In the genomic region with DNA sequence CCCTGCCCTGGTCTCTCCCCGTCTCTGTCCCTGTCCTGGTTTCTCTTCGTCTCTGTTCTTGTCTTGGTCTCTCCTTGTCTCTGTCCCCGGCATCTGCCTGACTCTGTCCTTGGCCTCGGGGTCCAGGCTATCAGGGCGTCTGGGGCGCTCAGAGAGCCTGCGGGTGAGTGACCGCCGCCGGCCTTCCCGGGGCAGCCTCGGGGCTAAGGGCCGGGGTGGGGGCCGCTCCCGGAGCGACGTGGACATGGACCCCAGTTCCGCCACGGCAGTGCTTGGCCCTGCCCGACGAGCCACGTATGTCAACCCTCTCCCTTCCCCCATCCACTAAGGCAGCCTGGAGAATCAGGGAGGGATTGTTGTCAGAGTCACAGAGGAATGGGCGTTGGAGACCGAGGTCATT, we compare ENCODE assay signal across 29 cellular contexts. TPM values are rescaled to one million over a fixed set of nuclear protein-coding genes. Genes with fewer than 3 reads are reported as not detected.
DNase-seq lines count a peak whose midpoint lies in the region; ATAC-seq, FAIRE-seq and TF ChIP-seq lines count a peak whose summit lies in the region.
"Had no signal": no experiment of that assay in that cellular context is flagged by ENCODE, and none has a peak within 500 bp of the region (broad histone marks: within the 10 kb centered on the region; RNA-seq: fewer than 3 reads in every experiment).

No MANE protein-coding gene starts in this region.

- H3K4me2 ChIP-seq in K562 (ENCODE audit: insufficient read depth, low read length) (no peak overlapping the region), parathyroid adenoma (ENCODE audit: low read length) (no peak overlapping the region)
- H3K4me2 ChIP-seq: SK-N-SH had no signal

- TF ChIP-seq RAD21 in K562 (CRISPR knock-in tag; conservative IDR thresholded peaks at IDR 0.05 in 1 of 2, IDR thresholded peaks at IDR 0.05 in 1 of 2) = no peak

- H3K27ac ChIP-seq in Panc1 (ENCODE audit: low read length) (no peak overlapping the region), K562 (ENCODE audit: extremely low read depth, low read depth, low read length) (no peak overlapping the region), parathyroid adenoma (peak overlapping the region; percentile 65)
- H3K27ac ChIP-seq: C4-2B, heart right ventricle, skin epidermis, thyroid gland, VCaP had no signal

- BruUV-seq in Panc1 (replicated peaks; lab: Mats Ljungman, UMichigan) (TSS peak; percentile 70), K562 (replicated peaks; lab: Mats Ljungman, UMichigan) (no TSS peak)

- TF ChIP-seq CTCF in Panc1 (IDR thresholded peaks at IDR 0.05) (no peak), K562 (IDR thresholded peaks at IDR 0.05 in 2 of 3, conservative IDR thresholded peaks at IDR 0.05 in 1 of 3; ENCODE audit: insufficient read depth in 2 of 3, low read depth in 1 of 3, low read length in 3 of 3) (no peak), parathyroid adenoma (IDR thresholded peaks at IDR 0.05) (no peak)

- H3K9me3 ChIP-seq in Panc1 (ENCODE audit: control insufficient read depth, insufficient read depth, low read depth, low read length) = no peaks in the 10 kb centered on the region
- H3K9me3 ChIP-seq in K562 (replicated peaks; ENCODE audit: control insufficient read depth, insufficient read depth, low read depth, low read length) = no peaks in the 10 kb centered on the region
- H3K9me3 ChIP-seq in parathyroid adenoma (ENCODE audit: control insufficient read depth, low read length) = no peaks in the 10 kb centered on the region
- H3K9me3 ChIP-seq: heart right ventricle, SK-N-SH, thyroid gland had no signal

- H4K20me1 ChIP-seq in K562 (replicated peaks; ENCODE audit: control insufficient read depth, insufficient read depth, low read length) = no peaks in the 10 kb centered on the region

- H3K36me3 ChIP-seq in Panc1 (ENCODE audit: control insufficient read depth, insufficient read depth, low read length) (no peaks in the 10 kb centered on the region; the same call in 1 of the 2 replicates), K562 (ENCODE audit: control insufficient read depth, insufficient read depth, low read length) (peaks cover 79% of the 10 kb centered on the region), parathyroid adenoma (ENCODE audit: control insufficient read depth, insufficient read depth, low read length) (no peaks in the 10 kb centered on the region)

- no peak for TF ChIP-seq POLR2A in K562 (conservative IDR thresholded peaks at IDR 0.05)

- no peak for TF ChIP-seq EP300 in K562 (IDR thresholded peaks at IDR 0.05; ENCODE audit: low read length)

- in situ Hi-C loops in Panc1 (cut with HindIII; ENCODE audit: low pct_unique_long_range_greater_than_20kb, low sequenced_read_pairs) (no loop called here), K562 (cut with MboI) (no loop called here)

- no peaks in the 10 kb centered on the region for H3K9me1 ChIP-seq in K562 (ENCODE audit: control insufficient read depth, insufficient read depth, low read length)

- H3K4me3 Mint-ChIP-seq in activated naive CD4-positive, alpha-beta T cell treated with anti-CD3 and anti-CD28 coated beads, Interleukin-2, amount 10 ng/mL, durations not matched to agents 7 days and 5 days = no peak overlapping the region
- H3K4me3 Mint-ChIP-seq: central memory CD8-positive, alpha-beta T cell; T-helper 2 cell treated with Interferon-gamma antibody and Interleukin-4, amounts not matched to agents 5 μg/mL and 100 μg/mL, for 36 hours had no signal

- no peaks in the 10 kb centered on the region; the same call in 1 of the 2 replicates for H3K4me1 ChIP-seq in Panc1 (ENCODE audit: control insufficient read depth, insufficient read depth, low read length)
- peaks cover 0 to 21% of the 10 kb centered on the region in 2 experiments; a peak in 2 of 5 replicates for H3K4me1 ChIP-seq in K562 (replicated peaks in 1 of 2; ENCODE audit: control insufficient read depth in 2 of 2, insufficient read depth in 2 of 2, low read length in 2 of 2)
- H3K4me1 ChIP-seq in parathyroid adenoma = peaks cover 33% of the 10 kb centered on the region
- H3K4me1 ChIP-seq: thyroid gland had no signal

- H2AFZ ChIP-seq in K562 (ENCODE audit: low read depth, low read length) = no peak overlapping the region
- no peak overlapping the region for H2AFZ ChIP-seq in parathyroid adenoma

- peak overlapping the region; percentile 58 for H3K27ac Mint-ChIP-seq in activated naive CD4-positive, alpha-beta T cell treated with anti-CD3 and anti-CD28 coated beads, Interleukin-2, amount 10 ng/mL, durations not matched to agents 7 days and 5 days
- H3K27ac Mint-ChIP-seq: T-helper 2 cell treated with Interferon-gamma antibody and Interleukin-4, amounts not matched to agents 5 μg/mL and 100 μg/mL, for 36 hours had no signal

- H3K4me1 Mint-ChIP-seq in activated naive CD4-positive, alpha-beta T cell treated with anti-CD3 and anti-CD28 coated beads, Interleukin-2, amount 10 ng/mL, durations not matched to agents 7 days and 5 days = peaks cover 29% of the 10 kb centered on the region

- H3K9ac ChIP-seq in K562 (ENCODE audit: insufficient read depth in 1 of 2, low read depth in 2 of 2, low read length in 2 of 2) = peak overlapping the region in 1 of 2 experiments; percentile 71; a peak in 2 of 4 replicates
- no peak overlapping the region for H3K9ac ChIP-seq in parathyroid adenoma
- H3K9ac ChIP-seq: SK-N-SH had no signal

- WGBS in K562 (ENCODE audit: insufficient coverage, low coverage, missing lambda C conversion rate) = 79% methylated on average over 8 of the region's 24 CpGs

- H3K79me2 ChIP-seq in K562 (ENCODE audit: control insufficient read depth, insufficient read depth, low read length) (no peaks in the 10 kb centered on the region), parathyroid adenoma (no peaks in the 10 kb centered on the region)

- DNase-seq in activated naive CD4-positive, alpha-beta T cell treated with anti-CD3 and anti-CD28 coated beads, Interleukin-2, amount 10 ng/mL, durations not matched to agents 7 days and 5 days = no peak
- no peak for DNase-seq in activated naive CD4-positive, alpha-beta T cell treated with anti-CD3 and anti-CD28 coated beads, Interleukin-2, amount 50 U/mL, for 16 hours
- DNase-seq in Panc1 (ENCODE audit: low read depth, low spot score) (no peak), K562 (ENCODE audit: extremely low read depth in 1 of 4, low spot score in 3 of 4) (peak in 1 of 4 experiments; percentile 12), CD1c-positive myeloid dendritic cell (ENCODE audit: extremely low spot score) (no peak), NCI-H69 (lab: John Stamatoyannopoulos, UW) (no peak), C1 segment of cervical spinal cord (lab: John Stamatoyannopoulos, UW) (no peak)
- DNase-seq: activated effector memory CD4-positive, alpha-beta T cell treated with Interleukin-2 at 50 U/mL for 16 hours; foreskin fibroblast; GF-D8; heart right ventricle; KBM-7; MM.1S; NCI-H1436; NCI-H524; SK-N-SH; stimulated activated CD4-positive, alpha-beta T cell treated with anti-CD3 and anti-CD28 coated beads, Interleukin-2, amount 100 ng/mL, for 24 hours; stimulated activated naive CD4-positive, alpha-beta T cell treated with Interleukin-2 at 50 U/mL for 16 hours; thyroid gland had no signal

- H3K9me3 Mint-ChIP-seq in activated naive CD4-positive, alpha-beta T cell treated with anti-CD3 and anti-CD28 coated beads, Interleukin-2, amount 10 ng/mL, durations not matched to agents 7 days and 5 days = no peaks in the 10 kb centered on the region
- H3K9me3 Mint-ChIP-seq: central memory CD8-positive, alpha-beta T cell; T-helper 2 cell treated with Interferon-gamma antibody and Interleukin-4, amounts not matched to agents 5 μg/mL and 100 μg/mL, for 36 hours had no signal

- peaks cover 61% of the 10 kb centered on the region for H3K36me3 Mint-ChIP-seq in activated naive CD4-positive, alpha-beta T cell treated with anti-CD3 and anti-CD28 coated beads, Interleukin-2, amount 10 ng/mL, durations not matched to agents 7 days and 5 days

- POLR2A ChIA-PET in Panc1 (lab: Charles Lee) (no interaction called here), K562 (lab: Yijun Ruan, JAX) (no interaction called here)

- FAIRE-seq in K562 (lab: Jason Lieb, UNC) = no peak
- FAIRE-seq: astrocyte had no signal

- H3K27me3 ChIP-seq in Panc1 (ENCODE audit: control insufficient read depth, insufficient read depth, low read length) (no peaks in the 10 kb centered on the region), K562 (ENCODE audit: control insufficient read depth in 2 of 2, insufficient read depth in 2 of 2, low read length in 2 of 2) (no peaks in the 10 kb centered on the region), parathyroid adenoma (ENCODE audit: control insufficient read depth, insufficient read depth, low read length) (no peaks in the 10 kb centered on the region)
- H3K27me3 ChIP-seq: heart right ventricle, thyroid gland had no signal

- ATAC-seq in Panc1 (no peak), K562 (no peak)

- CTCF ChIA-PET in activated naive CD4-positive, alpha-beta T cell treated with anti-CD3 and anti-CD28 coated beads, Interleukin-2, amount 10 ng/mL, durations not matched to agents 7 days and 5 days (lab: Charles Lee) = no interaction called here
- CTCF ChIA-PET in Panc1 (lab: Charles Lee) = no interaction called here
- CTCF ChIA-PET in K562 (lab: Yijun Ruan, JAX; ENCODE audit: low intra/inter-chr PET ratio) = no interaction called here

- intact Hi-C loops in Panc1 (cut with micrococcal nuclease; ENCODE audit: unreplicated experiment) (no loop called here), K562 (cut with micrococcal nuclease) (no loop called here)

- H3K4me3 ChIP-seq in Panc1 (ENCODE audit: low read depth in 2 of 2, low read length in 2 of 2) = no peak overlapping the region
- no peak overlapping the region for H3K4me3 ChIP-seq in K562
- H3K4me3 ChIP-seq in parathyroid adenoma (ENCODE audit: low read depth, low read length) = no peak overlapping the region
- H3K4me3 ChIP-seq: heart right ventricle, skin epidermis, thyroid gland had no signal

- no peaks in the 10 kb centered on the region for H3K27me3 Mint-ChIP-seq in activated naive CD4-positive, alpha-beta T cell treated with anti-CD3 and anti-CD28 coated beads, Interleukin-2, amount 10 ng/mL, durations not matched to agents 7 days and 5 days
- H3K27me3 Mint-ChIP-seq: central memory CD8-positive, alpha-beta T cell had no signal

RNA-seq across cellular contexts. Expression of gene ARHGEF1, which starts 14.8 kb away (rescaled TPM):
- total RNA-seq in Panc1 (2021; ENCODE audit: unreplicated experiment) (69.5 TPM), K562 (2014; rRNA removed) (56.7 and 79.1 TPM in 2 replicates), K562 (2014; rRNA removed; fragmentation: Illumina TruSeq; extraction: Trizol) (8.3 and 11.2 TPM in 2 replicates), K562 (2015; rRNA removed; fragmentation: Illumina TruSeq; extraction: Trizol) (27.1 and 27.5 TPM in 2 replicates), K562 (2021) (126 and 149 TPM in 2 replicates)
- polyA plus RNA-seq in Panc1 (2012; ENCODE audit: insufficient read length) = 106 TPM
- total RNA-seq in K562 (2011; cell fraction: chromatin; rRNA removed; ENCODE audit: low replicate concordance) = 190 and 355 TPM in 2 replicates
- total RNA-seq in K562 (2011; cell fraction: nucleolus; rRNA removed) = 134 and 150 TPM in 2 replicates
- 174 and 273 TPM in 2 replicates for total RNA-seq in K562 (2011; cell fraction: nucleoplasm; rRNA removed)
- polyA plus RNA-seq in K562 (2011; rRNA removed) (29.8 and 50.5 TPM in 2 replicates), K562 (2014; fragmentation: Illumina TruSeq; extraction: Trizol) (39.8 and 71.1 TPM in 2 replicates), K562 (2014; fragmentation: Nextera tagmentation; extraction: Ambion mirVana) (1 to 10 TPM; 1.9 to 4.4 TPM), K562 (2014; rRNA removed) (86.0 and 112 TPM in 2 replicates)
- 56.0 and 95.1 TPM in 2 replicates for polyA plus RNA-seq in K562 (2011; cell fraction: cytosol; rRNA removed)
- polyA plus RNA-seq in K562 (2011; cell fraction: nucleus; rRNA removed) = 165 and 197 TPM in 2 replicates
- 74.3 and 126 TPM in 2 replicates for polyA plus RNA-seq in K562 (2012)
- polyA minus RNA-seq in K562 (2011; rRNA and poly(A)+ RNA removed) = 15.0 and 21.2 TPM in 2 replicates
- 48.5 and 52.9 TPM in 2 replicates for polyA minus RNA-seq in K562 (2011; cell fraction: cytosol; rRNA and poly(A)+ RNA removed)
- 38.0 and 42.7 TPM in 2 replicates for polyA minus RNA-seq in K562 (2011; cell fraction: nucleus; rRNA and poly(A)+ RNA removed)

RNA-seq across cellular contexts. Expression of gene CD79A, which starts 20.7 kb away (rescaled TPM):
- total RNA-seq in Panc1 (2021; ENCODE audit: unreplicated experiment) (0.59 TPM), K562 (2014; rRNA removed) (not detected in 2 replicates), K562 (2014; rRNA removed; fragmentation: Illumina TruSeq; extraction: Trizol) (not detected in 2 replicates), K562 (2015; rRNA removed; fragmentation: Illumina TruSeq; extraction: Trizol) (0.11 and 0.19 TPM in 2 replicates), K562 (2021) (0.38 and 0.42 TPM in 2 replicates)
- 0.74 TPM for polyA plus RNA-seq in Panc1 (2012; ENCODE audit: insufficient read length)
- 0.23 TPM in 1 of 2 replicates, not detected in the other for total RNA-seq in K562 (2011; cell fraction: chromatin; rRNA removed; ENCODE audit: low replicate concordance)
- 0.33 and 0.53 TPM in 2 replicates for total RNA-seq in K562 (2011; cell fraction: nucleolus; rRNA removed)
- total RNA-seq in K562 (2011; cell fraction: nucleoplasm; rRNA removed) = not detected in 2 replicates
- polyA plus RNA-seq in K562 (2011; rRNA removed) (0.10 and 0.37 TPM in 2 replicates), K562 (2014; fragmentation: Illumina TruSeq; extraction: Trizol) (0.22 TPM in 1 of 2 replicates, not detected in the other), K562 (2014; fragmentation: Nextera tagmentation; extraction: Ambion mirVana) (under 1 TPM in 1 of 2 experiments, not detected in 1; 0.04 TPM), K562 (2014; rRNA removed) (0.72 TPM in 1 of 2 replicates, not detected in the other)
- polyA plus RNA-seq in K562 (2011; cell fraction: cytosol; rRNA removed) = 0.42 and 0.46 TPM in 2 replicates
- polyA plus RNA-seq in K562 (2011; cell fraction: nucleus; rRNA removed) = 0.17 and 0.28 TPM in 2 replicates
- polyA plus RNA-seq in K562 (2012) = 0.21 and 0.30 TPM in 2 replicates
- polyA minus RNA-seq in K562 (2011; rRNA and poly(A)+ RNA removed) = not detected in 2 replicates
- not detected in 2 replicates for polyA minus RNA-seq in K562 (2011; cell fraction: cytosol; rRNA and poly(A)+ RNA removed)
- not detected in 2 replicates for polyA minus RNA-seq in K562 (2011; cell fraction: nucleus; rRNA and poly(A)+ RNA removed)
- total RNA-seq: epithelial cell of proximal tubule, pulmonary artery endothelial cell, RPMI7951 had no signal

RNA-seq across cellular contexts. Expression of gene ERFL, which starts 30.4 kb away (rescaled TPM):
- total RNA-seq in Panc1 (2021; ENCODE audit: unreplicated experiment) (0.18 TPM), K562 (2014; rRNA removed) (0.16 and 0.32 TPM in 2 replicates), K562 (2014; rRNA removed; fragmentation: Illumina TruSeq; extraction: Trizol) (0.10 TPM in 1 of 2 replicates, not detected in the other), K562 (2015; rRNA removed; fragmentation: Illumina TruSeq; extraction: Trizol) (0.11 TPM in 1 of 2 replicates, not detected in the other), K562 (2021) (0.67 and 0.75 TPM in 2 replicates)
- 0.15 TPM for polyA plus RNA-seq in Panc1 (2012; ENCODE audit: insufficient read length)
- 0.63 and 1.7 TPM in 2 replicates for total RNA-seq in K562 (2011; cell fraction: chromatin; rRNA removed; ENCODE audit: low replicate concordance)
- 0.79 and 1.3 TPM in 2 replicates for total RNA-seq in K562 (2011; cell fraction: nucleolus; rRNA removed)
- total RNA-seq in K562 (2011; cell fraction: nucleoplasm; rRNA removed) = 0.73 and 1.1 TPM in 2 replicates
- polyA plus RNA-seq in K562 (2011; rRNA removed) (0.07 and 0.32 TPM in 2 replicates), K562 (2014; fragmentation: Illumina TruSeq; extraction: Trizol) (0.31 and 0.50 TPM in 2 replicates), K562 (2014; fragmentation: Nextera tagmentation; extraction: Ambion mirVana) (not detected), K562 (2014; rRNA removed) (0.31 and 0.33 TPM in 2 replicates)
- polyA plus RNA-seq in K562 (2011; cell fraction: cytosol; rRNA removed) = 0.22 and 0.25 TPM in 2 replicates
- 2.9 and 3.3 TPM in 2 replicates for polyA plus RNA-seq in K562 (2011; cell fraction: nucleus; rRNA removed)
- polyA plus RNA-seq in K562 (2012) = 0.76 and 0.94 TPM in 2 replicates
- polyA minus RNA-seq in K562 (2011; rRNA and poly(A)+ RNA removed) = not detected in 2 replicates
- polyA minus RNA-seq in K562 (2011; cell fraction: cytosol; rRNA and poly(A)+ RNA removed) = not detected in 2 replicates
- 0.40 and 0.67 TPM in 2 replicates for polyA minus RNA-seq in K562 (2011; cell fraction: nucleus; rRNA and poly(A)+ RNA removed)
- total RNA-seq: epithelial cell of proximal tubule, pulmonary artery endothelial cell, RPMI7951 had no signal

RNA-seq across cellular contexts. Expression of gene RPS19, which starts 37.8 kb away (rescaled TPM):
- total RNA-seq in Panc1 (2021; ENCODE audit: unreplicated experiment) (1,349 TPM), K562 (2014; rRNA removed) (2,281 and 2,654 TPM in 2 replicates), K562 (2014; rRNA removed; fragmentation: Illumina TruSeq; extraction: Trizol) (2,194 and 2,528 TPM in 2 replicates), K562 (2015; rRNA removed; fragmentation: Illumina TruSeq; extraction: Trizol) (2,976 and 3,114 TPM in 2 replicates), K562 (2021) (3,020 and 3,167 TPM in 2 replicates)
- 1,726 TPM for polyA plus RNA-seq in Panc1 (2012; ENCODE audit: insufficient read length)
- 206 and 366 TPM in 2 replicates for total RNA-seq in K562 (2011; cell fraction: chromatin; rRNA removed; ENCODE audit: low replicate concordance)
- 541 and 557 TPM in 2 replicates for total RNA-seq in K562 (2011; cell fraction: nucleolus; rRNA removed)
- 534 and 889 TPM in 2 replicates for total RNA-seq in K562 (2011; cell fraction: nucleoplasm; rRNA removed)
- polyA plus RNA-seq in K562 (2011; rRNA removed) (1,964 and 2,381 TPM in 2 replicates), K562 (2014; fragmentation: Illumina TruSeq; extraction: Trizol) (2,057 and 2,080 TPM in 2 replicates), K562 (2014; fragmentation: Nextera tagmentation; extraction: Ambion mirVana) (1,000 to 10,000 TPM; 3,130 to 3,408 TPM), K562 (2014; rRNA removed) (1,986 and 2,747 TPM in 2 replicates)
- polyA plus RNA-seq in K562 (2011; cell fraction: cytosol; rRNA removed) = 4,557 and 6,735 TPM in 2 replicates
- 550 and 673 TPM in 2 replicates for polyA plus RNA-seq in K562 (2011; cell fraction: nucleus; rRNA removed)
- 3,411 and 3,853 TPM in 2 replicates for polyA plus RNA-seq in K562 (2012)
- 324 and 393 TPM in 2 replicates for polyA minus RNA-seq in K562 (2011; rRNA and poly(A)+ RNA removed)
- 1,276 and 1,752 TPM in 2 replicates for polyA minus RNA-seq in K562 (2011; cell fraction: cytosol; rRNA and poly(A)+ RNA removed)
- polyA minus RNA-seq in K562 (2011; cell fraction: nucleus; rRNA and poly(A)+ RNA removed) = 176 and 348 TPM in 2 replicates

RNA-seq across cellular contexts. Expression of gene DMRTC2, which starts 53.0 kb away (rescaled TPM):
- total RNA-seq in Panc1 (2021; ENCODE audit: unreplicated experiment) = not detected
- polyA plus RNA-seq in Panc1 (2012; ENCODE audit: insufficient read length) = not detected
- total RNA-seq in K562 (2011; cell fraction: chromatin; rRNA removed; ENCODE audit: low replicate concordance) = not detected in 2 replicates
- not detected in 2 replicates for total RNA-seq in K562 (2011; cell fraction: nucleolus; rRNA removed)
- total RNA-seq in K562 (2011; cell fraction: nucleoplasm; rRNA removed) = not detected in 2 replicates
- not detected in 2 replicates for total RNA-seq in K562 (2014; rRNA removed)
- not detected in 2 replicates for total RNA-seq in K562 (2014; rRNA removed; fragmentation: Illumina TruSeq; extraction: Trizol)
- not detected in 2 replicates for total RNA-seq in K562 (2015; rRNA removed; fragmentation: Illumina TruSeq; extraction: Trizol)
- total RNA-seq in K562 (2021) = not detected in 2 replicates
- not detected in 2 replicates for polyA plus RNA-seq in K562 (2011; rRNA removed)
- not detected in 2 replicates for polyA plus RNA-seq in K562 (2011; cell fraction: cytosol; rRNA removed)
- polyA plus RNA-seq in K562 (2011; cell fraction: nucleus; rRNA removed) = not detected in 2 replicates
- 0.03 TPM in 1 of 2 replicates, not detected in the other for polyA plus RNA-seq in K562 (2012)
- not detected in 2 replicates for polyA plus RNA-seq in K562 (2014; fragmentation: Illumina TruSeq; extraction: Trizol)
- polyA plus RNA-seq in K562 (2014; fragmentation: Nextera tagmentation; extraction: Ambion mirVana) = under 1 TPM in 1 of 2 experiments, not detected in 1; 0.03 TPM
- 0.04 TPM in 1 of 2 replicates, not detected in the other for polyA plus RNA-seq in K562 (2014; rRNA removed)
- polyA minus RNA-seq in K562 (2011; rRNA and poly(A)+ RNA removed) = not detected in 2 replicates
- polyA minus RNA-seq in K562 (2011; cell fraction: cytosol; rRNA and poly(A)+ RNA removed) = not detected in 2 replicates
- polyA minus RNA-seq in K562 (2011; cell fraction: nucleus; rRNA and poly(A)+ RNA removed) = not detected in 2 replicates
- total RNA-seq: astrocyte, epithelial cell of proximal tubule, heart right ventricle, pulmonary artery endothelial cell, RPMI7951 had no signal
- polyA plus RNA-seq: heart right ventricle, SK-N-SH had no signal
